ENCODE assay signal across 25 cellular contexts in the genomic region with DNA sequence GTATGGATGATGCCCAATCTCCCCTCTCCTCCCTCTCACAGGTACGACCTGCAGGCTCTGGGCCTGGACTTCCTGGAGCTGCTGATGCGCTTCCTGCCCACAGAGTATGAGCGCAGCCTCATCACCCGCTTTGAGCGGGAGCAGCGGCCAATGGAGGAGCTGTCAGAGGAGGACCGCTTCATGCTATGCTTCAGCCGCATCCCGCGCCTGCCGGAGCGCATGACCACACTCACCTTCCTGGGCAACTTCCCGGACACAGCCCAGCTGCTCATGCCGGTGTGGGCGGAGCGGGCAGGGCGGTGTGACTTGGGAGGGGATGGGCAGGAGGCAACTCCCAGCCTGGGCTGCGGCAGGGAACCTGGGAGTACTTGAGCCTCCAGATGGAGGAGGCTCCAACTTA. TPM values are rescaled to one million over a fixed set of nuclear protein-coding genes. Genes with fewer than 3 reads are reported as not detected.
DNase-seq lines count a peak whose midpoint lies in the region; ATAC-seq, FAIRE-seq and TF ChIP-seq lines count a peak whose summit lies in the region.
"Had no signal": no experiment of that assay in that cellular context is flagged by ENCODE, and none has a peak within 500 bp of the region (broad histone marks: within the 10 kb centered on the region; RNA-seq: fewer than 3 reads in every experiment).

No MANE protein-coding gene starts in this region.

- peak overlapping the region in 6 of 11 experiments; percentile 5 to 60 (median 36); a peak in 5 of 22 replicates for H3K9ac ChIP-seq in BLaER1 treated with 17β-estradiol and CSF1 and Interleukin-3, amounts not matched to agents 10 nM and 100 nM
- H3K9ac ChIP-seq in GM12878 (ENCODE audit: control insufficient read depth, insufficient read depth, low read length) (no peak overlapping the region), neuronal stem cell (ENCODE audit: low read depth, low read length, poor library complexity) (peak overlapping the region; percentile 16)

- H2AK5ac ChIP-seq in neuronal stem cell (ENCODE audit: low read depth, low read length): peak overlapping the region; percentile 89

- peaks cover 0 to 100% (median 95%) of the 10 kb centered on the region in 11 experiments; a peak in 21 of 22 replicates for H4K20me1 ChIP-seq in BLaER1 treated with 17β-estradiol and CSF1 and Interleukin-3, amounts not matched to agents 10 nM and 100 nM
- no peaks in the 10 kb centered on the region for H4K20me1 ChIP-seq in GM12878 (ENCODE audit: control insufficient read depth, insufficient read depth)

- no peaks in the 10 kb centered on the region for H3K27me3 ChIP-seq in BLaER1 treated with 17β-estradiol and CSF1 and Interleukin-3, amounts not matched to agents 10 nM and 100 nM
- H3K27me3 ChIP-seq in GM12878 (replicated peaks in 1 of 2; ENCODE audit: control insufficient read depth in 2 of 2, insufficient read depth in 2 of 2, low read length in 1 of 2): no peaks in the 10 kb centered on the region
- H3K27me3 ChIP-seq in neuronal stem cell (ENCODE audit: control insufficient read depth in 3 of 3, insufficient read depth in 3 of 3, low read depth in 1 of 3, low read length in 3 of 3): peaks cover 0 to 84% (median 10%) of the 10 kb centered on the region in 3 experiments
- H3K27me3 ChIP-seq: testis had no signal

- BruUV-seq in GM12878 (replicated peaks; lab: Mats Ljungman, UMichigan): no TSS peak

- H3K18ac ChIP-seq in neuronal stem cell (ENCODE audit: low read length): no peak overlapping the region

- peaks cover 7% of the 10 kb centered on the region for H3K79me1 ChIP-seq in neuronal stem cell (ENCODE audit: low read depth, low read length)

- no peaks in the 10 kb centered on the region for H3K9me3 ChIP-seq in BLaER1 treated with 17β-estradiol and CSF1 and Interleukin-3, amounts not matched to agents 10 nM and 100 nM (replicated peaks in 1 of 11)
- H3K9me3 ChIP-seq in GM12878 (replicated peaks; ENCODE audit: control insufficient read depth, insufficient read depth, low read length): no peaks in the 10 kb centered on the region
- H3K9me3 ChIP-seq in neuronal stem cell (replicated peaks in 1 of 2; ENCODE audit: control insufficient read depth in 2 of 2, insufficient read depth in 1 of 2, low read depth in 1 of 2, low read length in 2 of 2): no peaks in the 10 kb centered on the region
- H3K9me3 ChIP-seq: ascending aorta, prostate gland, testis had no signal

- no peak for TF ChIP-seq RAD21 in GM12878 (IDR thresholded peaks at IDR 0.05; ENCODE audit: insufficient read depth, low read depth, low read length)

- H3K4me1 ChIP-seq in BLaER1 treated with 17β-estradiol and CSF1 and Interleukin-3, amounts not matched to agents 10 nM and 100 nM: peaks cover 26 to 68% (median 55%) of the 10 kb centered on the region in 10 experiments
- H3K4me1 ChIP-seq in GM12878 (ENCODE audit: control insufficient read depth, insufficient read depth, low read length) (peaks cover 6% of the 10 kb centered on the region), neuronal stem cell (ENCODE audit: control insufficient read depth in 2 of 2, insufficient read depth in 1 of 2, low read depth in 1 of 2, low read length in 2 of 2) (peaks cover 5 to 21% of the 10 kb centered on the region in 2 donors)

- H3K4me2 ChIP-seq in BLaER1 treated with 17β-estradiol and CSF1 and Interleukin-3, amounts not matched to agents 10 nM and 100 nM: peak overlapping the region in 5 of 11 experiments; percentile 53 to 93 (median 90); a peak in 6 of 22 replicates
- H3K4me2 ChIP-seq in GM12878 (ENCODE audit: control insufficient read depth, insufficient read depth): no peak overlapping the region
- H3K4me2 ChIP-seq in neuronal stem cell (ENCODE audit: insufficient read depth, low read length, poor library complexity, severe bottlenecking): no peak overlapping the region

- TF ChIP-seq POLR2A in GM12878 (IDR thresholded peaks at IDR 0.05; ENCODE audit: low read depth, low read length): peak; percentile 30; the same call in 1 of the 2 replicates

- no peak overlapping the region for H4K8ac ChIP-seq in neuronal stem cell (ENCODE audit: low read depth, low read length)

- no peak for TF ChIP-seq CTCF in GM12878 (IDR thresholded peaks at IDR 0.05 in 2 of 3, conservative IDR thresholded peaks at IDR 0.05 in 1 of 3; ENCODE audit: control insufficient read depth in 2 of 3, extremely low read depth in 1 of 3, insufficient read depth in 1 of 3, low read depth in 3 of 3, low read length in 3 of 3)

- no peak overlapping the region for H3K27ac ChIP-seq in BLaER1 treated with 17β-estradiol and CSF1 and Interleukin-3, amounts not matched to agents 10 nM and 100 nM
- H3K27ac ChIP-seq in GM12878 (ENCODE audit: control insufficient read depth, insufficient read depth) (no peak overlapping the region), neuronal stem cell (replicated peaks; ENCODE audit: low read length) (no peak overlapping the region)
- H3K27ac ChIP-seq: ascending aorta, HL-60, prostate gland, testis had no signal

- no peak overlapping the region for H3K14ac ChIP-seq in neuronal stem cell (ENCODE audit: low read length)

- peak overlapping the region; percentile 63 for H2BK12ac ChIP-seq in neuronal stem cell (ENCODE audit: low read length)

- POLR2A ChIA-PET in GM12878 (lab: Charles Lee): no interaction called here

- H4K91ac ChIP-seq in neuronal stem cell (ENCODE audit: low read depth, low read length, poor library complexity): no peak overlapping the region

- no peak overlapping the region for H2BK120ac ChIP-seq in neuronal stem cell (ENCODE audit: low read depth, low read length)

- H2AFZ ChIP-seq in GM12878 (ENCODE audit: control insufficient read depth, low read depth, low read length) (no peak overlapping the region), neuronal stem cell (ENCODE audit: low read length) (no peak overlapping the region)

- no peak overlapping the region for H3K23ac ChIP-seq in neuronal stem cell (ENCODE audit: low read depth, low read length, poor library complexity)

- H3K79me2 ChIP-seq in GM12878 (ENCODE audit: control insufficient read depth, insufficient read depth, low read length): peaks cover 8% of the 10 kb centered on the region

- peak overlapping the region in 1 of 10 experiments; percentile 2; a peak in 1 of 20 replicates for H3K4me3 ChIP-seq in BLaER1 treated with 17β-estradiol and CSF1 and Interleukin-3, amounts not matched to agents 10 nM and 100 nM
- no peak overlapping the region for H3K4me3 ChIP-seq in GM12878
- H3K4me3 ChIP-seq in neuronal stem cell (ENCODE audit: low read length in 2 of 2): no peak overlapping the region
- H3K4me3 ChIP-seq: ascending aorta, prostate gland, testis had no signal

- RAD21 ChIA-PET in GM12878 (lab: Charles Lee; ENCODE audit: unreplicated experiment): no interaction called here

- WGBS in GM12878 (ENCODE audit: insufficient coverage, insufficient replicate concordance, low lambda C conversion rate, missing lambda C conversion rate): 92% methylated on average over 18 of the region's 18 CpGs
- WGBS in neuronal stem cell (ENCODE audit: extremely low coverage in 2 of 2, insufficient read length in 2 of 2, insufficient replicate concordance in 1 of 2), 2 donors: no CpG with 5 or more reads among the region's 18 CpGs

- H2BK15ac ChIP-seq in neuronal stem cell (ENCODE audit: low read length): peak overlapping the region; percentile 51

- SMC1A ChIA-PET in GM12878 (lab: Charles Lee; ENCODE audit: uncharacterized antibody, unreplicated experiment): no interaction called here

- no peak for FAIRE-seq in GM12878 (lab: Jason Lieb, UNC)

- peak; percentile 63 for DNase-seq in COLO668 (lab: John Stamatoyannopoulos, UW; ENCODE audit: unreplicated experiment)
- DNase-seq in GM12878 (ENCODE audit: low read depth, low spot score): no peak
- DNase-seq in neuronal stem cell (ENCODE audit: low spot score): no peak
- no peak for DNase-seq in NCI-H1694 (lab: John Stamatoyannopoulos, UW)
- DNase-seq in stimulated activated CD4-positive, alpha-beta T cell treated with anti-CD3 and anti-CD28 coated beads, Interleukin-4, amount 100 ng/mL, for 4 hours: no peak
- no peak for DNase-seq in T-helper 9 cell
- DNase-seq: activated CD8-positive, alpha-beta memory T cell treated with anti-CD3 and anti-CD28 coated beads for 24 hours; activated naive CD4-positive, alpha-beta T cell treated with anti-CD3 and anti-CD28 coated beads for 36 hours; activated T-cell treated with anti-CD3 and anti-CD28 coated beads, Interleukin-2, amount 50 U/mL, for 72 hours; COR-L47; head of caudate nucleus; IMR-90; left ventricle myocardium superior; midbrain; NCI-H1105; NCI-H526; stimulated activated CD4-positive, alpha-beta T cell treated with anti-CD3 and anti-CD28 coated beads, Interleukin-1b, Interleukin-23, amount 100 ng/mL, for 48 hours; testis had no signal

- H3K36me3 ChIP-seq in BLaER1 treated with 17β-estradiol and CSF1 and Interleukin-3, amounts not matched to agents 10 nM and 100 nM: peaks cover 78 to 92% (median 83%) of the 10 kb centered on the region in 11 experiments
- peaks cover 14 to 49% of the 10 kb centered on the region in 2 experiments; a peak in 3 of 4 replicates for H3K36me3 ChIP-seq in GM12878 (ENCODE audit: control insufficient read depth in 2 of 2, insufficient read depth in 2 of 2, low read length in 1 of 2)
- no peaks in the 10 kb centered on the region for H3K36me3 ChIP-seq in neuronal stem cell (replicated peaks in 1 of 2; ENCODE audit: control insufficient read depth in 2 of 2, insufficient read depth in 2 of 2, low read length in 2 of 2)
- H3K36me3 ChIP-seq: ascending aorta, prostate gland had no signal

- no peak overlapping the region for H3K4ac ChIP-seq in neuronal stem cell (ENCODE audit: low read length)

- TF ChIP-seq EP300 in GM12878 (IDR thresholded peaks at IDR 0.05; ENCODE audit: borderline replicate concordance in 1 of 2, control insufficient read depth in 1 of 2, low read depth in 2 of 2, low read length in 2 of 2): no peak

- intact Hi-C loops in GM12878 (cut with micrococcal nuclease; ENCODE audit: unreplicated experiment): no loop called here

- no peak overlapping the region for H2BK5ac ChIP-seq in neuronal stem cell (ENCODE audit: low read length)

- CTCF ChIA-PET in GM12878 (lab: Yijun Ruan, JAX): no interaction called here

- no peak for ATAC-seq in GM12878
- ATAC-seq: activated T-cell treated with anti-CD3 and anti-CD28 coated beads, Interleukin-2, amount 50 U/mL, for 72 hours; left ventricle myocardium superior; stimulated activated memory B cell treated with anti-CD40 and anti-IgM and Interleukin-4, amounts not matched to agents 10 μg/mL and 1 μg/mL and 100 μg/mL, for 72 hours had no signal

- in situ Hi-C loops in GM12878 (cut with MboI): no loop called here

RNA-seq across cellular contexts. Expression of a gene that starts 18.1 kb away (rescaled TPM):
- total RNA-seq in GM12878 (2013; cell fraction: nucleolus; rRNA removed): 0.24 TPM in 1 of 2 replicates, not detected in the other
- total RNA-seq in GM12878 (2014; rRNA removed) (0.11 TPM in 1 of 2 replicates, not detected in the other), GM12878 (2014; rRNA removed; fragmentation: Illumina TruSeq; extraction: Trizol) (not detected in 2 replicates), GM12878 (2021) (0.13 and 0.21 TPM in 2 replicates)
- 0.24 TPM for polyA plus RNA-seq in GM12878 (2011; ENCODE audit: low read depth)
- polyA plus RNA-seq in GM12878 (2011; rRNA removed) (0.03 TPM in 1 of 2 replicates, not detected in the other), GM12878 (2014; fragmentation: Illumina TruSeq; extraction: Trizol) (not detected in 2 replicates), GM12878 (2014; fragmentation: Nextera tagmentation; extraction: Ambion mirVana) (under 1 TPM; 0.11 to 0.13 TPM), GM12878 (2014; rRNA removed) (0.06 TPM in 1 of 2 replicates, not detected in the other), GM12878 (2016; fragmentation: Nextera tagmentation; extraction: Ambion mirVana) (under 1 TPM in 1 of 2 experiments, not detected in 1; 0.35 TPM)
- not detected in 2 replicates for polyA plus RNA-seq in GM12878 (2011; cell fraction: cytosol; rRNA removed)
- 0.06 and 0.10 TPM in 2 replicates for polyA plus RNA-seq in GM12878 (2011; cell fraction: nucleus; rRNA removed)
- 0.29 and 0.32 TPM in 2 replicates for polyA plus RNA-seq in GM12878 (2012)
- not detected in 2 replicates for polyA minus RNA-seq in GM12878 (2011; rRNA and poly(A)+ RNA removed)
- polyA minus RNA-seq in GM12878 (2011; cell fraction: cytosol; rRNA and poly(A)+ RNA removed): not detected in 2 replicates
- not detected in 2 replicates for polyA minus RNA-seq in GM12878 (2011; cell fraction: nucleus; rRNA and poly(A)+ RNA removed)
- 0.04 TPM for polyA plus RNA-seq in neuronal stem cell (2013, experiment 1 of 2)
- 0.01 TPM for polyA plus RNA-seq in neuronal stem cell (2013, experiment 2 of 2)
- total RNA-seq: ascending aorta, left ventricle myocardium superior, skeletal muscle tissue had no signal
- polyA plus RNA-seq: IMR-90, neural cell had no signal

RNA-seq across cellular contexts. Expression of a gene that starts 22.1 kb away (rescaled TPM):
- 71.5 and 77.3 TPM in 2 replicates for total RNA-seq in GM12878 (2013; cell fraction: nucleolus; rRNA removed)
- total RNA-seq in GM12878 (2014; rRNA removed) (19.2 and 22.6 TPM in 2 replicates), GM12878 (2014; rRNA removed; fragmentation: Illumina TruSeq; extraction: Trizol) (17.0 and 18.5 TPM in 2 replicates), GM12878 (2021) (99.2 and 108 TPM in 2 replicates)
- 36.3 TPM for polyA plus RNA-seq in GM12878 (2011; ENCODE audit: low read depth)
- polyA plus RNA-seq in GM12878 (2011; rRNA removed) (7.7 and 11.5 TPM in 2 replicates), GM12878 (2014; fragmentation: Illumina TruSeq; extraction: Trizol) (18.4 and 53.7 TPM in 2 replicates), GM12878 (2014; fragmentation: Nextera tagmentation; extraction: Ambion mirVana) (1 to 10 TPM; 3.3 to 3.5 TPM), GM12878 (2014; rRNA removed) (52.2 and 65.7 TPM in 2 replicates), GM12878 (2016; fragmentation: Nextera tagmentation; extraction: Ambion mirVana) (10 to 100 TPM; 11.7 to 20.5 TPM)
- polyA plus RNA-seq in GM12878 (2011; cell fraction: cytosol; rRNA removed): 15.8 and 17.6 TPM in 2 replicates
- 109 and 161 TPM in 2 replicates for polyA plus RNA-seq in GM12878 (2011; cell fraction: nucleus; rRNA removed)
- 75.5 and 83.6 TPM in 2 replicates for polyA plus RNA-seq in GM12878 (2012)
- 15.3 and 20.4 TPM in 2 replicates for polyA minus RNA-seq in GM12878 (2011; rRNA and poly(A)+ RNA removed)
- polyA minus RNA-seq in GM12878 (2011; cell fraction: cytosol; rRNA and poly(A)+ RNA removed): 18.3 and 18.7 TPM in 2 replicates
- 21.4 and 41.3 TPM in 2 replicates for polyA minus RNA-seq in GM12878 (2011; cell fraction: nucleus; rRNA and poly(A)+ RNA removed)
- polyA plus RNA-seq in neuronal stem cell (2013, experiment 1 of 2): 2.8 TPM
- polyA plus RNA-seq in neuronal stem cell (2013, experiment 2 of 2): 2.9 TPM
